1 cellular context compared by ENCODE assay signal in the genomic region with DNA sequence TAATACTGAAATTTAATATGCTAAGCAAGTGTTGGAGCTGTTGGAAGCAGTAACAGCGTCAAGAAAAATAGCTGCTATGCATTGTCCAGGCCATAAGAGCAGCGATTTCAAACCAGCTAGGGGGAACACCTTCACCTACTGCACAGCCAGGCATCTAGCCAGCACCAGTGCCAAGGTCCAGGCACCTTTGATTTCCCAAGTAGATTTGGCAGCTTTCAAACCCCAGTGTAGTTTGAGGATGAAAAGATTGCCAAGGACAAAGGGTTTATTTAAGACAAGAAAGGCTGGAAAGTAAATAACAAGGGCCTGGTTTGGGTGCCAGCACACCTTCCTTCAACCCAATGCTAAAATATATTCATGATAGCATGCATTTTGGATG.
A peak's percentile ranks its signal among the peaks of the same experiment; 100 is the strongest.
TF ChIP-seq lines count a peak whose summit lies in the region.

No MANE protein-coding gene starts in this region.

TF ChIP-seq in liver, 16 proteins besides CTCF, POLR2A, EP300 and RAD21 (continued from another document):
- TF ChIP-seq, protein P1, sequence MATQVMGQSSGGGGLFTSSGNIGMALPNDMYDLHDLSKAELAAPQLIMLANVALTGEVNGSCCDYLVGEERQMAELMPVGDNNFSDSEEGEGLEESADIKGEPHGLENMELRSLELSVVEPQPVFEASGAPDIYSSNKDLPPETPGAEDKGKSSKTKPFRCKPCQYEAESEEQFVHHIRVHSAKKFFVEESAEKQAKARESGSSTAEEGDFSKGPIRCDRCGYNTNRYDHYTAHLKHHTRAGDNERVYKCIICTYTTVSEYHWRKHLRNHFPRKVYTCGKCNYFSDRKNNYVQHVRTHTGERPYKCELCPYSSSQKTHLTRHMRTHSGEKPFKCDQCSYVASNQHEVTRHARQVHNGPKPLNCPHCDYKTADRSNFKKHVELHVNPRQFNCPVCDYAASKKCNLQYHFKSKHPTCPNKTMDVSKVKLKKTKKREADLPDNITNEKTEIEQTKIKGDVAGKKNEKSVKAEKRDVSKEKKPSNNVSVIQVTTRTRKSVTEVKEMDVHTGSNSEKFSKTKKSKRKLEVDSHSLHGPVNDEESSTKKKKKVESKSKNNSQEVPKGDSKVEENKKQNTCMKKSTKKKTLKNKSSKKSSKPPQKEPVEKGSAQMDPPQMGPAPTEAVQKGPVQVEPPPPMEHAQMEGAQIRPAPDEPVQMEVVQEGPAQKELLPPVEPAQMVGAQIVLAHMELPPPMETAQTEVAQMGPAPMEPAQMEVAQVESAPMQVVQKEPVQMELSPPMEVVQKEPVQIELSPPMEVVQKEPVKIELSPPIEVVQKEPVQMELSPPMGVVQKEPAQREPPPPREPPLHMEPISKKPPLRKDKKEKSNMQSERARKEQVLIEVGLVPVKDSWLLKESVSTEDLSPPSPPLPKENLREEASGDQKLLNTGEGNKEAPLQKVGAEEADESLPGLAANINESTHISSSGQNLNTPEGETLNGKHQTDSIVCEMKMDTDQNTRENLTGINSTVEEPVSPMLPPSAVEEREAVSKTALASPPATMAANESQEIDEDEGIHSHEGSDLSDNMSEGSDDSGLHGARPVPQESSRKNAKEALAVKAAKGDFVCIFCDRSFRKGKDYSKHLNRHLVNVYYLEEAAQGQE (IDR thresholded peaks at IDR 0.05) = no peak
- peak in 1 of 2 donors; percentile 27 for TF ChIP-seq JUND (IDR thresholded peaks at IDR 0.05)
- TF ChIP-seq YY1 (IDR thresholded peaks at IDR 0.05) = no peak
- no peak for TF ChIP-seq FOXA1 (IDR thresholded peaks at IDR 0.05)
- TF ChIP-seq HNF4G (IDR thresholded peaks at IDR 0.05) = peak; percentile 14
- TF ChIP-seq HNF4A (conservative IDR thresholded peaks at IDR 0.05) = peak; percentile 81 to 86
- TF ChIP-seq, protein P2, sequence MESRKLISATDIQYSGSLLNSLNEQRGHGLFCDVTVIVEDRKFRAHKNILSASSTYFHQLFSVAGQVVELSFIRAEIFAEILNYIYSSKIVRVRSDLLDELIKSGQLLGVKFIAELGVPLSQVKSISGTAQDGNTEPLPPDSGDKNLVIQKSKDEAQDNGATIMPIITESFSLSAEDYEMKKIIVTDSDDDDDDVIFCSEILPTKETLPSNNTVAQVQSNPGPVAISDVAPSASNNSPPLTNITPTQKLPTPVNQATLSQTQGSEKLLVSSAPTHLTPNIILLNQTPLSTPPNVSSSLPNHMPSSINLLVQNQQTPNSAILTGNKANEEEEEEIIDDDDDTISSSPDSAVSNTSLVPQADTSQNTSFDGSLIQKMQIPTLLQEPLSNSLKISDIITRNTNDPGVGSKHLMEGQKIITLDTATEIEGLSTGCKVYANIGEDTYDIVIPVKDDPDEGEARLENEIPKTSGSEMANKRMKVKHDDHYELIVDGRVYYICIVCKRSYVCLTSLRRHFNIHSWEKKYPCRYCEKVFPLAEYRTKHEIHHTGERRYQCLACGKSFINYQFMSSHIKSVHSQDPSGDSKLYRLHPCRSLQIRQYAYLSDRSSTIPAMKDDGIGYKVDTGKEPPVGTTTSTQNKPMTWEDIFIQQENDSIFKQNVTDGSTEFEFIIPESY (IDR thresholded peaks at IDR 0.05) = no peak
